In the genomic region with DNA sequence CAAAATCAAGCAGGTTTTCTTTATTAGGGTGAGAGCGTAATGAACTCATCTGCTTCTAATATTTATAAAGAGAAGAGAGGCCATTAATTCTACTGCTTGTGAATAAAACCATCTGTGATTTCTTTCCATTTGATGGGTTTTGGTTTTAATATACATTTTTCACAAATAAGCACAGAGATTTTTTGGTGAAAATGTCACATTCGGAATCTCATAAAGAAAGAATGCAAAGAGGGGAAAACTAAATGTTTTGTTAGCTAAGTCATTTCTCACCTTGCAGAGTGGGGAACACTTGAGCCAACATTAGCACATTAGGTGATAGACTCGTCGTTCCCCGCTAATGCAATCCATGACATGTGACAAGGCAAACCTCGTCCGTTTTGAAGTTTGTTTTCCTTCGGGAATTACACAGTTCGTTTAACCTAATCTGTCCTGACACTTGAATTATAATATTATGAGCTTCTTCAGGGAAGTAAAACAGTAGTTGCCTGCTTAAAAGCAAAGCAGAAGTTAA, we compare ENCODE assay signal across 9 cellular contexts.
A peak's percentile ranks its signal among the peaks of the same experiment; 100 is the strongest.
DNase-seq lines count a peak whose midpoint lies in the region; ATAC-seq and TF ChIP-seq lines count a peak whose summit lies in the region.
"Had no signal": no experiment of that assay in that cellular context is flagged by ENCODE, and none has a peak within 500 bp of the region (broad histone marks: within the 10 kb centered on the region; RNA-seq: fewer than 3 reads in every experiment).

No MANE protein-coding gene starts in this region.

- H3K27ac Mint-ChIP-seq in CD4-positive, CD25-positive, alpha-beta regulatory T cell: peak overlapping the region; percentile 3 to 92 (median 76)

- H3K27me3 ChIP-seq in CD4-positive, CD25-positive, alpha-beta regulatory T cell (ENCODE audit: control insufficient read depth, insufficient read depth, low read length): peaks cover 17% of the 10 kb centered on the region
- H3K27me3 ChIP-seq in mammary epithelial cell (ENCODE audit: insufficient read depth, low read length): peaks cover 2% of the 10 kb centered on the region
- peaks cover 5% of the 10 kb centered on the region for H3K27me3 ChIP-seq in neural cell (ENCODE audit: insufficient read depth, low read depth, low read length)

- in situ Hi-C loops in mammary epithelial cell (cut with MboI; ENCODE audit: low sequenced_read_pairs in 2 of 2): no loop called here

- H3K4me3 ChIP-seq in CD4-positive, CD25-positive, alpha-beta regulatory T cell (ENCODE audit: low read depth, low read length): peak overlapping the region; percentile 84
- peak overlapping the region; percentile 2; the same call in 1 of the 2 replicates for H3K4me3 ChIP-seq in HFF-Myc (replicated peaks; ENCODE audit: low read depth, low read length)
- peak overlapping the region in 1 of 3 experiments; percentile 32 for H3K4me3 ChIP-seq in mammary epithelial cell (replicated peaks in 1 of 3; ENCODE audit: insufficient read depth in 1 of 3, low read depth in 2 of 3, low read length in 3 of 3)
- no peak overlapping the region for H3K4me3 ChIP-seq in neural cell (ENCODE audit: low read length)
- H3K4me3 ChIP-seq: GM12878 had no signal

- H3K4me1 Mint-ChIP-seq in CD4-positive, CD25-positive, alpha-beta regulatory T cell: peaks cover 6 to 37% (median 18%) of the 10 kb centered on the region in 4 donors

- intact Hi-C loops in mammary epithelial cell (cut with micrococcal nuclease): no loop called here

- H3K4me2 ChIP-seq in mammary epithelial cell (ENCODE audit: insufficient read depth, low read depth, low read length): peak overlapping the region; percentile 93
- H3K4me2 ChIP-seq in neural cell (ENCODE audit: low read length): no peak overlapping the region

- peaks cover 29% of the 10 kb centered on the region for H3K4me1 ChIP-seq in CD4-positive, CD25-positive, alpha-beta regulatory T cell (ENCODE audit: control insufficient read depth, insufficient read depth, low read length, poor library complexity, severe bottlenecking)
- H3K4me1 ChIP-seq in mammary epithelial cell (ENCODE audit: insufficient read depth, low read length): peaks cover 34% of the 10 kb centered on the region

- H2AFZ ChIP-seq in mammary epithelial cell (ENCODE audit: low read depth, low read length) (peak overlapping the region; percentile 88), neural cell (ENCODE audit: low read depth, low read length) (no peak overlapping the region)

- H3K36me3 Mint-ChIP-seq in CD4-positive, CD25-positive, alpha-beta regulatory T cell: no peaks in the 10 kb centered on the region

- 74% methylated on average over 9 of the region's 9 CpGs for WGBS in mammary epithelial cell (ENCODE audit: low coverage, missing lambda C conversion rate)

- BruUV-seq in mammary epithelial cell (replicated peaks; lab: Mats Ljungman, UMichigan): no TSS peak

- H3K36me3 ChIP-seq in CD4-positive, CD25-positive, alpha-beta regulatory T cell (ENCODE audit: control insufficient read depth, insufficient read depth, low read length): no peaks in the 10 kb centered on the region
- H3K36me3 ChIP-seq in mammary epithelial cell (ENCODE audit: insufficient read depth, low read length): no peaks in the 10 kb centered on the region
- H3K36me3 ChIP-seq in neural cell (ENCODE audit: insufficient read depth, low read length): no peaks in the 10 kb centered on the region

- H3K9ac ChIP-seq in mammary epithelial cell (ENCODE audit: insufficient read depth, low read length) (no peak overlapping the region), neural cell (ENCODE audit: low read length) (no peak overlapping the region)

- no peaks in the 10 kb centered on the region for H4K20me1 ChIP-seq in mammary epithelial cell (ENCODE audit: insufficient read depth, low read length)
- no peaks in the 10 kb centered on the region for H4K20me1 ChIP-seq in neural cell (ENCODE audit: insufficient read depth)

- H3K9me3 Mint-ChIP-seq in CD4-positive, CD25-positive, alpha-beta regulatory T cell: peaks cover 0 to 4% (median 0%) of the 10 kb centered on the region in 7 donors

- H3K4me3 Mint-ChIP-seq in CD4-positive, CD25-positive, alpha-beta regulatory T cell: peak overlapping the region; percentile 81 to 95 (median 88)

- no peak for ATAC-seq in CD4-positive, CD25-positive, alpha-beta regulatory T cell (ENCODE audit: low read depth in 2 of 2)
- no peak for ATAC-seq in GM19455 (IDR thresholded peaks at IDR 0.05; ENCODE audit: unreplicated experiment)

- TF ChIP-seq EP300 in neural cell (conservative IDR thresholded peaks at IDR 0.05; ENCODE audit: poor library complexity, severe bottlenecking): no peak

- no peaks in the 10 kb centered on the region for H3K79me2 ChIP-seq in mammary epithelial cell (ENCODE audit: insufficient read depth, low read length)
- no peaks in the 10 kb centered on the region for H3K79me2 ChIP-seq in neural cell (replicated peaks; ENCODE audit: insufficient read depth, low read length)

- no peaks in the 10 kb centered on the region for H3F3A ChIP-seq in neural cell (ENCODE audit: insufficient read depth, low read length, poor library complexity, severe bottlenecking)

- H3K27ac ChIP-seq in CD4-positive, CD25-positive, alpha-beta regulatory T cell (ENCODE audit: insufficient read depth, low read length, poor library complexity, severe bottlenecking): peak overlapping the region; percentile 42
- no peak overlapping the region for H3K27ac ChIP-seq in mammary epithelial cell (ENCODE audit: insufficient read depth, low read depth, low read length)
- no peak overlapping the region for H3K27ac ChIP-seq in neural cell (ENCODE audit: low read length)

- no peaks in the 10 kb centered on the region for H3K9me3 ChIP-seq in CD4-positive, CD25-positive, alpha-beta regulatory T cell (ENCODE audit: control insufficient read depth in 2 of 2, low read length in 2 of 2)
- no peaks in the 10 kb centered on the region for H3K9me3 ChIP-seq in mammary epithelial cell (replicated peaks; ENCODE audit: insufficient read depth, low read length)
- no peaks in the 10 kb centered on the region for H3K9me3 ChIP-seq in neural cell (ENCODE audit: low read length)

- H3K9me2 ChIP-seq in neural cell (ENCODE audit: insufficient read depth, low read length): no peaks in the 10 kb centered on the region

- DNase-seq in CD4-positive, CD25-positive, alpha-beta regulatory T cell: no peak
- DNase-seq in HFF-Myc (ENCODE audit: extremely low read depth, low read depth) (peak; percentile 22), mammary epithelial cell (no peak), NCI-H2081 (lab: John Stamatoyannopoulos, UW) (no peak), NCI-H774 (lab: John Stamatoyannopoulos, UW) (no peak)
- DNase-seq: hippocampal formation had no signal

- dilution Hi-C loops in mammary epithelial cell (cut with HindIII; ENCODE audit: low sequenced_read_pairs): no loop called here

- TF ChIP-seq RAD21 in neural cell (conservative IDR thresholded peaks at IDR 0.05): no peak

- CTCF ChIA-PET in mammary epithelial cell (lab: Charles Lee; ENCODE audit: low non-redundant PET): no interaction called here

- no peak for TF ChIP-seq CTCF in HFF-Myc (IDR thresholded peaks at IDR 0.05; ENCODE audit: low read depth, low read length, missing control alignments)
- no peak for TF ChIP-seq CTCF in mammary epithelial cell (conservative IDR thresholded peaks at IDR 0.05 in 1 of 2, IDR thresholded peaks at IDR 0.05 in 1 of 2; ENCODE audit: extremely low read depth in 1 of 2, insufficient read depth in 1 of 2, low read depth in 1 of 2, low read length in 2 of 2)
- no peak for TF ChIP-seq CTCF in neural cell (IDR thresholded peaks at IDR 0.05; ENCODE audit: poor library complexity, severe bottlenecking)

- H3K27me3 Mint-ChIP-seq in CD4-positive, CD25-positive, alpha-beta regulatory T cell: peaks cover 77% of the 10 kb centered on the region

TF ChIP-seq in neural cell, 6 proteins besides CTCF, POLR2A, EP300 and RAD21:
- TF ChIP-seq POLR2AphosphoS5 (IDR thresholded peaks at IDR 0.05) (peak; percentile 40), MXI1 (conservative IDR thresholded peaks at IDR 0.05; ENCODE audit: poor library complexity, severe bottlenecking) (no peak), REST (IDR thresholded peaks at IDR 0.05; ENCODE audit: borderline replicate concordance) (no peak), SMC3 (conservative IDR thresholded peaks at IDR 0.05; ENCODE audit: poor library complexity) (no peak)
